17 cellular contexts compared by ENCODE assay signal in genomic region chr10:105159268-105159667, GRCh38.
A peak's percentile ranks its signal among the peaks of the same experiment; 100 is the strongest.
DNase-seq lines count a peak whose midpoint lies in the region; ATAC-seq and TF ChIP-seq lines count a peak whose summit lies in the region.
"Had no signal": no experiment of that assay in that cellular context is flagged by ENCODE, and none has a peak within 500 bp of the region (broad histone marks: within the 10 kb centered on the region; RNA-seq: fewer than 3 reads in every experiment).

No MANE protein-coding gene starts in this region.

- H3K4me3 ChIP-seq in neural progenitor cell (no peak overlapping the region), mammary epithelial cell (replicated peaks in 1 of 3; ENCODE audit: insufficient read depth in 1 of 3, low read depth in 2 of 3, low read length in 3 of 3) (no peak overlapping the region)
- H3K4me3 ChIP-seq: GM12878, GM23248 had no signal

- WGBS in mammary epithelial cell (ENCODE audit: low coverage, missing lambda C conversion rate) = 0% methylated on average over 1 of the region's 1 CpG

- H3K79me2 ChIP-seq in neural progenitor cell (ENCODE audit: low read depth) (no peaks in the 10 kb centered on the region), mammary epithelial cell (ENCODE audit: insufficient read depth, low read length) (no peaks in the 10 kb centered on the region)

- H3K4me1 ChIP-seq in neural progenitor cell (peaks cover 10% of the 10 kb centered on the region), mammary epithelial cell (ENCODE audit: insufficient read depth, low read length) (no peaks in the 10 kb centered on the region)

- no peak for TF ChIP-seq CTCF in neural progenitor cell (IDR thresholded peaks at IDR 0.05)
- TF ChIP-seq CTCF in mammary epithelial cell (conservative IDR thresholded peaks at IDR 0.05 in 1 of 2, IDR thresholded peaks at IDR 0.05 in 1 of 2; ENCODE audit: extremely low read depth in 1 of 2, insufficient read depth in 1 of 2, low read depth in 1 of 2, low read length in 2 of 2) = no peak

- H3K4me2 ChIP-seq in neural progenitor cell = no peak overlapping the region
- no peak overlapping the region for H3K4me2 ChIP-seq in mammary epithelial cell (ENCODE audit: insufficient read depth, low read depth, low read length)

- H3K4me1 Mint-ChIP-seq in neural progenitor cell = peaks cover 25% of the 10 kb centered on the region
- H3K4me1 Mint-ChIP-seq: CD4-positive, alpha-beta memory T cell had no signal

- no peak overlapping the region for H3K27ac Mint-ChIP-seq in neural progenitor cell
- H3K27ac Mint-ChIP-seq: CD4-positive, alpha-beta memory T cell had no signal

- H4K20me1 ChIP-seq in neural progenitor cell (ENCODE audit: low read depth) = no peaks in the 10 kb centered on the region
- H4K20me1 ChIP-seq in mammary epithelial cell (ENCODE audit: insufficient read depth, low read length) = no peaks in the 10 kb centered on the region

- no peaks in the 10 kb centered on the region for H3K27me3 Mint-ChIP-seq in neural progenitor cell (ENCODE audit: insufficient read depth, low read depth)
- H3K27me3 Mint-ChIP-seq: CD4-positive, alpha-beta memory T cell had no signal

- no peaks in the 10 kb centered on the region for H3K9me3 ChIP-seq in neural progenitor cell (ENCODE audit: low read depth)
- H3K9me3 ChIP-seq in mammary epithelial cell (replicated peaks; ENCODE audit: insufficient read depth, low read length) = no peaks in the 10 kb centered on the region

- H3K27me3 ChIP-seq in neural progenitor cell (no peaks in the 10 kb centered on the region), mammary epithelial cell (ENCODE audit: insufficient read depth, low read length) (no peaks in the 10 kb centered on the region)

- no peaks in the 10 kb centered on the region for H3K36me3 Mint-ChIP-seq in neural progenitor cell
- H3K36me3 Mint-ChIP-seq: CD4-positive, alpha-beta memory T cell had no signal

- no peak overlapping the region for H3K4me3 Mint-ChIP-seq in neural progenitor cell
- H3K4me3 Mint-ChIP-seq: CD4-positive, alpha-beta memory T cell had no signal

- intact Hi-C loops in mammary epithelial cell (cut with micrococcal nuclease) (no loop called here), Right ventricle myocardium superior (cut with DNase I) (no loop called here), left colon (cut with DNase I, micrococcal nuclease) (no loop called here)

- H3K9ac ChIP-seq in neural progenitor cell (no peak overlapping the region), mammary epithelial cell (ENCODE audit: insufficient read depth, low read length) (no peak overlapping the region)
- H3K9ac ChIP-seq: GM23248 had no signal

- H3K27ac ChIP-seq in neural progenitor cell (no peak overlapping the region), mammary epithelial cell (ENCODE audit: insufficient read depth, low read depth, low read length) (no peak overlapping the region)
- H3K27ac ChIP-seq: GM23248 had no signal

- ATAC-seq in Right ventricle myocardium superior (ENCODE audit: poor library complexity) = no peak
- no peak for ATAC-seq in left colon
- ATAC-seq: GM12878 had no signal

- CTCF ChIA-PET in mammary epithelial cell (lab: Charles Lee; ENCODE audit: low non-redundant PET) = interaction anchor here (0.7 kb wide), 1 partner anchor 375 kb away, joined by 3 read pairs; no protein-coding TSS in a partner anchor

- no peaks in the 10 kb centered on the region for H3F3A ChIP-seq in neural progenitor cell (ENCODE audit: low read depth)

- H3K36me3 ChIP-seq in neural progenitor cell (no peaks in the 10 kb centered on the region), mammary epithelial cell (ENCODE audit: insufficient read depth, low read length) (no peaks in the 10 kb centered on the region)

- dilution Hi-C loops in mammary epithelial cell (cut with HindIII; ENCODE audit: low sequenced_read_pairs) = no loop called here

- no peak overlapping the region for H2AFZ ChIP-seq in neural progenitor cell (replicated peaks)
- H2AFZ ChIP-seq in mammary epithelial cell (ENCODE audit: low read depth, low read length) = no peak overlapping the region
- H2AFZ ChIP-seq: GM23248 had no signal

- BruUV-seq in mammary epithelial cell (replicated peaks; lab: Mats Ljungman, UMichigan) = no TSS peak

- DNase-seq in NCI-H69 (lab: John Stamatoyannopoulos, UW) (peak; percentile 4), left kidney (ENCODE audit: low read depth, low spot score) (peak; percentile 13), neural progenitor cell (ENCODE audit: low spot score) (peak; percentile 27), mammary epithelial cell (no peak), Right ventricle myocardium superior (no peak), left colon (no peak)
- DNase-seq: C1 segment of cervical spinal cord; CD4-positive, alpha-beta memory T cell; COR-L47; DMS 273 treated with DMSO at 0.1 percent for 48 hours; DMS79; EL; GDM1; GM23248; H7; HCEC 1CT had no signal

- peaks cover 3% of the 10 kb centered on the region for H3K9me3 Mint-ChIP-seq in neural progenitor cell

- in situ Hi-C loops in mammary epithelial cell (cut with MboI; ENCODE audit: low sequenced_read_pairs in 2 of 2) = no loop called here

Comparison
In these comparisons a context has a peak if more than half of its experiments do, and no peak if none do; other contexts are left out.
1. DNase-seq: peak in NCI-H69 (single experiment), left kidney (single experiment) and neural progenitor cell (single experiment); none in mammary epithelial cell (single experiment), Right ventricle myocardium superior (single experiment) and left colon (0 of 2).